ENCODE assay signal across 2 cellular contexts in genomic region chr19:872266-872951, GRCh38.
A peak's percentile ranks its signal among the peaks of the same experiment; 100 is the strongest.
TF ChIP-seq lines count a peak whose summit lies in the region.

No MANE protein-coding gene starts in this region.

TF ChIP-seq in PFSK-1, 5 proteins besides CTCF, POLR2A, EP300 and RAD21:
- TF ChIP-seq FOXP2 (optimal IDR thresholded peaks at IDR 0.05; ENCODE audit: borderline replicate concordance, extremely low read depth, extremely low read length, insufficient read depth) (peak; percentile 39), TAF1 (IDR thresholded peaks at IDR 0.05; ENCODE audit: borderline replicate concordance, insufficient read depth, low read length) (no peak), REST (IDR thresholded peaks at IDR 0.05; ENCODE audit: insufficient read depth in 1 of 2, low read depth in 2 of 2, low read length in 2 of 2) (no peak), SIN3A (IDR thresholded peaks at IDR 0.05; ENCODE audit: borderline replicate concordance, insufficient read depth, low read length) (no peak)

TF ChIP-seq in GM12878, 131 proteins besides CTCF, POLR2A, EP300 and RAD21:
- TF ChIP-seq, protein P1, sequence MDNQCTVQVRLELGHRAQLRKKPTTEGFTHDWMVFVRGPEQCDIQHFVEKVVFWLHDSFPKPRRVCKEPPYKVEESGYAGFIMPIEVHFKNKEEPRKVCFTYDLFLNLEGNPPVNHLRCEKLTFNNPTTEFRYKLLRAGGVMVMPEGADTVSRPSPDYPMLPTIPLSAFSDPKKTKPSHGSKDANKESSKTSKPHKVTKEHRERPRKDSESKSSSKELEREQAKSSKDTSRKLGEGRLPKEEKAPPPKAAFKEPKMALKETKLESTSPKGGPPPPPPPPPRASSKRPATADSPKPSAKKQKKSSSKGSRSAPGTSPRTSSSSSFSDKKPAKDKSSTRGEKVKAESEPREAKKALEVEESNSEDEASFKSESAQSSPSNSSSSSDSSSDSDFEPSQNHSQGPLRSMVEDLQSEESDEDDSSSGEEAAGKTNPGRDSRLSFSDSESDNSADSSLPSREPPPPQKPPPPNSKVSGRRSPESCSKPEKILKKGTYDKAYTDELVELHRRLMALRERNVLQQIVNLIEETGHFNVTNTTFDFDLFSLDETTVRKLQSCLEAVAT (IDR thresholded peaks at IDR 0.05): no peak
- TF ChIP-seq IKZF1 (conservative IDR thresholded peaks at IDR 0.05): no peak
- TF ChIP-seq CHD2 (IDR thresholded peaks at IDR 0.05; ENCODE audit: borderline replicate concordance, low read depth, low read length): no peak
- TF ChIP-seq SMC3 (IDR thresholded peaks at IDR 0.05; ENCODE audit: borderline replicate concordance, low read length): no peak
- TF ChIP-seq POLR2AphosphoS5 (IDR thresholded peaks at IDR 0.05; ENCODE audit: low read length): no peak
- TF ChIP-seq KLF5 (IDR thresholded peaks at IDR 0.05; ENCODE audit: partially characterized antibody): no peak
- TF ChIP-seq BACH1 (IDR thresholded peaks at IDR 0.05; ENCODE audit: borderline replicate concordance): no peak
- no peak for TF ChIP-seq BCLAF1 (IDR thresholded peaks at IDR 0.05)
- TF ChIP-seq YY1 (IDR thresholded peaks at IDR 0.05; ENCODE audit: low read depth, low read length): no peak
TF ChIP-seq in GM12878: peak in this region for 0.
